ENCODE assay signal across 1 cellular context in genomic region chr15:69999392-70000085, GRCh38.
TF ChIP-seq lines count a peak whose summit lies in the region.

No MANE protein-coding gene starts in this region.

TF ChIP-seq in H1, 55 proteins besides CTCF, POLR2A, EP300 and RAD21:
- TF ChIP-seq USF2 (IDR thresholded peaks at IDR 0.05; ENCODE audit: low read length) (no peak), SIN3A (conservative IDR thresholded peaks at IDR 0.05 in 1 of 2, IDR thresholded peaks at IDR 0.05 in 1 of 2; ENCODE audit: low read depth in 1 of 2, low read length in 2 of 2) (no peak), HDAC6 (IDR thresholded peaks at IDR 0.05; ENCODE audit: low read depth, low read length) (no peak), RFX5 (IDR thresholded peaks at IDR 0.05; ENCODE audit: borderline replicate concordance, low read depth, low read length) (no peak), ZNF274 (IDR thresholded peaks at IDR 0.05; ENCODE audit: borderline replicate concordance, extremely low read depth, low read length) (no peak), BCL11A (IDR thresholded peaks at IDR 0.05; ENCODE audit: low read depth in 2 of 2, low read length in 2 of 2) (no peak), CEBPB (IDR thresholded peaks at IDR 0.05; ENCODE audit: low read depth, low read length) (no peak), CBX8 (IDR thresholded peaks at IDR 0.05; ENCODE audit: borderline replicate concordance, low read depth, low read length) (no peak), CHD7 (IDR thresholded peaks at IDR 0.05; ENCODE audit: insufficient replicate concordance, low read length) (no peak), SUZ12 (IDR thresholded peaks at IDR 0.05; ENCODE audit: low read length) (no peak), JUND (IDR thresholded peaks at IDR 0.05; ENCODE audit: low read length) (no peak), CHD1 (IDR thresholded peaks at IDR 0.05; ENCODE audit: low read depth, low read length) (no peak), CBX5 (IDR thresholded peaks at IDR 0.05; ENCODE audit: low read depth, low read length) (no peak)
TF ChIP-seq in H1: peak in this region for 0.
